8 cellular contexts compared by ENCODE assay signal in genomic region chrX:64205441-64205734, GRCh38. TPM values are rescaled to one million over a fixed set of nuclear protein-coding genes. Genes with fewer than 3 reads are reported as not detected.
A peak's percentile ranks its signal among the peaks of the same experiment; 100 is the strongest.
DNase-seq lines count a peak whose midpoint lies in the region; ATAC-seq and TF ChIP-seq lines count a peak whose summit lies in the region.

Gene AMER1, minus strand, starts transcription at chrX:64205708. Its CDS starts 12,422 bp downstream, at chrX:64193286.

- H3K27me3 ChIP-seq in heart left ventricle (peaks cover 0 to 3% (median 0%) of the 10 kb centered on the region in 9 donors), skeletal muscle satellite cell (ENCODE audit: control insufficient read depth, insufficient read depth, low read length) (no peaks in the 10 kb centered on the region)

- intact Hi-C loops in heart left ventricle (cut with DNase I), result loop anchor here in 3 of 10 donors (5.0 to 10.0 kb wide), 4 partner anchors 111 to 853 kb away; partner anchors contain the start of genes MTMR8 (in 1 of the 3) and SPIN4 (in 1 of the 3)

- H3K4me1 ChIP-seq in heart left ventricle (peaks cover 0 to 34% (median 10%) of the 10 kb centered on the region in 12 donors), skeletal muscle satellite cell (ENCODE audit: control insufficient read depth, insufficient read depth, low read length) (peaks cover 18% of the 10 kb centered on the region)

- H3K36me3 ChIP-seq in heart left ventricle, result no peaks in the 10 kb centered on the region
- no peaks in the 10 kb centered on the region for H3K36me3 ChIP-seq in skeletal muscle satellite cell (ENCODE audit: insufficient read depth, low read length)

- DNase-seq in AML-193 (lab: John Stamatoyannopoulos, UW), result peak; percentile 36 to 39
- no peak for DNase-seq in heart left ventricle
- DNase-seq in activated gamma-delta T cell (lab: John Stamatoyannopoulos, UW), result no peak
- DNase-seq in GDM1 (lab: John Stamatoyannopoulos, UW), result no peak

- TF ChIP-seq POLR2A in heart left ventricle (IDR thresholded peaks at IDR 0.05), result no peak

- no peaks in the 10 kb centered on the region for H3K9me3 ChIP-seq in heart left ventricle
- H3K9me3 ChIP-seq in skeletal muscle satellite cell (replicated peaks; ENCODE audit: low read length), result no peaks in the 10 kb centered on the region

- peak within 1 kb of the TSS; percentile 19 to 97 (median 72) for H3K4me3 ChIP-seq in heart left ventricle
- H3K4me3 ChIP-seq in skeletal muscle satellite cell (ENCODE audit: low read length), result peak within 1 kb of the TSS; percentile 74

- H3K27ac ChIP-seq in heart left ventricle, result peak within 1 kb of the TSS; percentile 82 to 98 (median 91)

- peak within 1 kb of the TSS; percentile 92 for H3K4me2 ChIP-seq in skeletal muscle satellite cell (ENCODE audit: low read length)

- ATAC-seq in GM19035 (IDR thresholded peaks at IDR 0.05; ENCODE audit: unreplicated experiment) (peak; percentile 47), HG03139 (IDR thresholded peaks at IDR 0.05; ENCODE audit: unreplicated experiment) (peak; percentile 26), heart left ventricle (peak; percentile 4 to 60 (median 31))
- ATAC-seq in activated CD4-positive, CD25-positive, alpha-beta regulatory T cell treated with anti-CD3 and anti-CD28 coated beads, Interleukin-2, amount 50 U/mL, for 24 hours, result peak; percentile 39 to 47

- peak within 1 kb of the TSS; percentile 84 for H3K9ac ChIP-seq in skeletal muscle satellite cell (ENCODE audit: low read depth, low read length)

- TF ChIP-seq CTCF in heart left ventricle (IDR thresholded peaks at IDR 0.05), result no peak

- WGBS in heart left ventricle, 4 donors, result 0 to 72% (median 23%) methylated on average over 5 to 29 of the region's 29 CpGs

RNA-seq across cellular contexts. Expression of gene AMER1, which starts in this region (rescaled TPM):
- 1 to 10 TPM; 3.6 to 5.6 (median 4.5) TPM for total RNA-seq in heart left ventricle
- polyA plus RNA-seq in heart left ventricle, result 1 to 10 TPM; 1.7 to 2.6 TPM
- 1.3 and 1.5 TPM in 2 replicates for total RNA-seq in skeletal muscle satellite cell (2012; rRNA removed)

Comparison
In these comparisons a context has a peak if more than half of its experiments do, and no peak if none do; other contexts are left out.
1. DNase-seq: peak in AML-193 (2 of 2); none in heart left ventricle (0 of 5), activated gamma-delta T cell (single experiment) and GDM1 (single experiment).
2. Peak in every context shown above with its lines, with median percentiles within 50 percentile points of each other: ATAC-seq.